ENCODE assay signal across 24 cellular contexts in the genomic region with DNA sequence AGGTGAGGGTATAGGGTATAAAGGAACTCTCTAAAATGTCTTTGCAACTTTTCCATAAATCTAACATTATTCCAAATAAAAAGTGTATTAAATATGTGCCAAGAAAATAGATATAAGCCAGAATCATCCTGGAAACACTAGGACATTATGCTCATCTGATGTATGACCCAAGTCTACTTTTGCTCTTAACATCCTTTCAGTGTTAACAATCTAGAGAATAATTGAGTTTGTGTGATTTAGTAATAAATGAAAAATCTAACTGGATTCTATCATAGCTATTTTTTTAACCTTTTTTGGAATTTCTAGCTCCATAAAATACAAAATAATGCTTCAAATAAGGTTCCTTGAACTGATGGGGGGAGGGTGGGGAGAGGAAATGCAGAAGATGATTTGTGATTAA.
"Had no signal": no experiment of that assay in that cellular context is flagged by ENCODE, and none has a peak within 500 bp of the region (broad histone marks: within the 10 kb centered on the region; RNA-seq: fewer than 3 reads in every experiment).

No MANE protein-coding gene starts in this region.

- H3K27me3 Mint-ChIP-seq: dendritic cell treated with granulocyte-macrophage colony-stimulating factor and Interleukin-4, amounts not matched to agents 40 ng/mL and 50 ng/mL, for 4 days; effector memory CD8-positive, alpha-beta T cell had no signal

- H3K4me3 ChIP-seq: colonic mucosa, coronary artery, dorsolateral prefrontal cortex, esophagus muscularis mucosa, esophagus squamous epithelium, gastrocnemius medialis, gastroesophageal sphincter, heart left ventricle, heart right ventricle had no signal

- H3K36me3 ChIP-seq: colonic mucosa, esophagus muscularis mucosa, gastroesophageal sphincter, heart left ventricle had no signal

- DNase-seq: colonic mucosa; cortex of kidney; dermis blood vessel endothelial cell; dorsolateral prefrontal cortex; effector CD4-positive, alpha-beta T cell; effector CD8-positive, alpha-beta T cell; effector memory CD4-positive, alpha-beta T cell; effector memory CD8-positive, alpha-beta T cell; endodermal cell; esophagus squamous epithelium; foreskin fibroblast; foreskin keratinocyte; foreskin melanocyte; gastrocnemius medialis; glutamatergic neuron; head of caudate nucleus; heart left ventricle; heart right ventricle had no signal

- H3K27ac Mint-ChIP-seq: dendritic cell treated with granulocyte-macrophage colony-stimulating factor and Interleukin-4, amounts not matched to agents 40 ng/mL and 50 ng/mL, for 4 days; effector memory CD8-positive, alpha-beta T cell; endodermal cell had no signal

- H3K27ac ChIP-seq: colonic mucosa, coronary artery, dorsolateral prefrontal cortex, epithelial cell of prostate, esophagus muscularis mucosa, esophagus squamous epithelium, foreskin keratinocyte, gastrocnemius medialis, gastroesophageal sphincter, heart left ventricle, heart right ventricle had no signal

- H3K9me3 ChIP-seq: colonic mucosa, gastrocnemius medialis had no signal

- ATAC-seq: effector memory CD8-positive, alpha-beta T cell; esophagus mucosa; foreskin keratinocyte; gastrocnemius medialis; gastroesophageal sphincter; heart left ventricle; heart right ventricle had no signal

- H3K4me3 Mint-ChIP-seq: dendritic cell treated with granulocyte-macrophage colony-stimulating factor and Interleukin-4, amounts not matched to agents 40 ng/mL and 50 ng/mL, for 4 days; effector memory CD8-positive, alpha-beta T cell; endodermal cell had no signal

- H3K27me3 ChIP-seq: colonic mucosa, dorsolateral prefrontal cortex, esophagus muscularis mucosa, esophagus squamous epithelium, foreskin keratinocyte, gastrocnemius medialis, gastroesophageal sphincter, heart left ventricle, heart right ventricle had no signal

- H3K4me1 ChIP-seq: colonic mucosa, esophagus muscularis mucosa, esophagus squamous epithelium, foreskin keratinocyte, gastrocnemius medialis, gastroesophageal sphincter, heart left ventricle, heart right ventricle had no signal
